Comparison of ENCODE assay signal across 8 cellular contexts in genomic region chr4:4395849-4396627, GRCh38. TPM values are rescaled to one million over a fixed set of nuclear protein-coding genes. Genes with fewer than 3 reads are reported as not detected.
DNase-seq lines count a peak whose midpoint lies in the region; ATAC-seq, FAIRE-seq and TF ChIP-seq lines count a peak whose summit lies in the region.

No MANE protein-coding gene starts in this region.

- no peak; the same call in 2 of the 3 replicates for ATAC-seq in SK-N-SH treated with all-trans-retinoic acid at 6 μM for 48 hours
- peak; percentile 42 for ATAC-seq in stimulated activated effector memory CD8-positive, alpha-beta T cell treated with anti-CD3 and anti-CD28 coated beads, Interleukin-12 subunit alpha, Interleukin-12 subunit beta, amount 100 ng/mL, for 72 hours

- H3K27ac ChIP-seq in SK-N-SH (ENCODE audit: low read depth in 2 of 2, low read length in 1 of 2) = no peak overlapping the region
- peak overlapping the region in 44 of 59 donors; percentile 17 to 85 (median 59) for H3K27ac ChIP-seq in dorsolateral prefrontal cortex

- no peak overlapping the region for H3K4me2 ChIP-seq in SK-N-SH

- no peak overlapping the region for H3K4me3 Mint-ChIP-seq in stimulated activated effector memory CD8-positive, alpha-beta T cell treated with anti-CD3 and anti-CD28 coated beads, Interleukin-12 subunit alpha, Interleukin-12 subunit beta, amount 100 ng/mL, for 72 hours

- TF ChIP-seq EP300 in SK-N-SH (IDR thresholded peaks at IDR 0.05; ENCODE audit: borderline replicate concordance in 1 of 2, low read depth in 1 of 2, low read length in 1 of 2) = no peak

- intact Hi-C loops in dorsolateral prefrontal cortex (cut with DNase I) = no loop called here

- H3K9ac ChIP-seq in SK-N-SH = no peak overlapping the region

- TF ChIP-seq RAD21 in SK-N-SH (IDR thresholded peaks at IDR 0.05; ENCODE audit: low read length) = no peak

- no peak for FAIRE-seq in RCC 7860 (lab: Jason Lieb, UNC)

- H3K79me2 ChIP-seq in SK-N-SH (ENCODE audit: insufficient read depth) = no peaks in the 10 kb centered on the region

- H3K27ac Mint-ChIP-seq in stimulated activated effector memory CD8-positive, alpha-beta T cell treated with anti-CD3 and anti-CD28 coated beads, Interleukin-12 subunit alpha, Interleukin-12 subunit beta, amount 100 ng/mL, for 72 hours = no peak overlapping the region

- no peaks in the 10 kb centered on the region for H3K9me3 Mint-ChIP-seq in stimulated activated effector memory CD8-positive, alpha-beta T cell treated with anti-CD3 and anti-CD28 coated beads, Interleukin-12 subunit alpha, Interleukin-12 subunit beta, amount 100 ng/mL, for 72 hours

- no peak overlapping the region for H3K4me3 ChIP-seq in SK-N-SH (ENCODE audit: low read depth in 2 of 2, low read length in 1 of 2)
- H3K4me3 ChIP-seq in dorsolateral prefrontal cortex = peak overlapping the region in 41 of 59 donors; percentile 1 to 57 (median 31)

- no peaks in the 10 kb centered on the region for H4K20me1 ChIP-seq in SK-N-SH (ENCODE audit: insufficient read depth)

- DNase-seq in SK-N-SH (peak; percentile 61), NCI-H1092 (lab: John Stamatoyannopoulos, UW) (peak; percentile 17), dorsolateral prefrontal cortex (peak in 7 of 10 donors; percentile 25 to 77 (median 70)), COLO829 (ENCODE audit: low spot score) (no peak), KG1 (lab: John Stamatoyannopoulos, UW) (no peak), RCC 7860 (ENCODE audit: low spot score) (no peak)
- DNase-seq in stimulated activated effector memory CD8-positive, alpha-beta T cell treated with anti-CD3 and anti-CD28 coated beads, Interleukin-12 subunit alpha, Interleukin-12 subunit beta, amount 100 ng/mL, for 72 hours (ENCODE audit: low spot score in 2 of 2) = no peak

- no peaks in the 10 kb centered on the region for H3K36me3 ChIP-seq in SK-N-SH (replicated peaks in 1 of 2; ENCODE audit: control insufficient read depth in 1 of 2, insufficient read depth in 2 of 2, low read length in 1 of 2)

- TF ChIP-seq CTCF in SK-N-SH (IDR thresholded peaks at IDR 0.05) (no peak), dorsolateral prefrontal cortex (IDR thresholded peaks at IDR 0.05 in 54 of 56, conservative IDR thresholded peaks at IDR 0.05 in 2 of 56; ENCODE audit: low read depth in 1 of 56, partially characterized antibody in 56 of 56) (peak in 6 of 56 donors; percentile 10 to 33 (median 18))

- peaks cover 28 to 34% of the 10 kb centered on the region in 2 experiments for H3K4me1 ChIP-seq in SK-N-SH (ENCODE audit: control insufficient read depth in 1 of 2, insufficient read depth in 2 of 2, low read depth in 1 of 2, low read length in 1 of 2)

- H3K27me3 ChIP-seq in SK-N-SH (ENCODE audit: insufficient read depth) (no peaks in the 10 kb centered on the region), dorsolateral prefrontal cortex (peaks cover 0 to 29% (median 0%) of the 10 kb centered on the region in 45 donors)

- H2AFZ ChIP-seq in SK-N-SH (ENCODE audit: low read depth) = no peak overlapping the region

- H3K4me1 Mint-ChIP-seq in stimulated activated effector memory CD8-positive, alpha-beta T cell treated with anti-CD3 and anti-CD28 coated beads, Interleukin-12 subunit alpha, Interleukin-12 subunit beta, amount 100 ng/mL, for 72 hours = peaks cover 18% of the 10 kb centered on the region

- H3K36me3 Mint-ChIP-seq in stimulated activated effector memory CD8-positive, alpha-beta T cell treated with anti-CD3 and anti-CD28 coated beads, Interleukin-12 subunit alpha, Interleukin-12 subunit beta, amount 100 ng/mL, for 72 hours = peaks cover 8% of the 10 kb centered on the region

- POLR2A ChIA-PET in SK-N-SH (lab: Yijun Ruan, JAX) = interaction anchor here (0.8 to 1.0 kb wide), 2 partner anchors 9 kb away, joined by 3 to 4 read pairs; partner anchors contain the start of gene NSG1

- H3F3A ChIP-seq in SK-N-SH (replicated peaks; ENCODE audit: insufficient read depth) = peaks cover 5% of the 10 kb centered on the region

- no peaks in the 10 kb centered on the region for H3K9me2 ChIP-seq in SK-N-SH

- peaks cover 6% of the 10 kb centered on the region; the same call in 1 of the 2 replicates for H3K9me3 ChIP-seq in SK-N-SH

- CTCF ChIA-PET in SK-N-SH (lab: Yijun Ruan, JAX) = interaction anchor here (1.4 to 2.6 kb wide), 4 partner anchors 9 to 35 kb away, joined by 4 to 13 read pairs (median 6); partner anchors contain the start of gene NSG1

- WGBS in SK-N-SH (ENCODE audit: low lambda C conversion rate) = 64% methylated on average over 14 of the region's 26 CpGs

TF ChIP-seq in SK-N-SH, 30 proteins besides CTCF, POLR2A, EP300 and RAD21:
- TF ChIP-seq GATA2 (CRISPR knock-in tag; IDR thresholded peaks at IDR 0.05) (no peak), RFX5 (IDR thresholded peaks at IDR 0.05; ENCODE audit: low read length) (peak; percentile 94)

TF ChIP-seq in SK-N-SH treated with all-trans-retinoic acid at 6 μM for 48 hours, 23 proteins besides CTCF, POLR2A, EP300 and RAD21:
- no peak for TF ChIP-seq ESRRG (CRISPR knock-in tag; IDR thresholded peaks at IDR 0.05)
- no peak for TF ChIP-seq ZNF565 (CRISPR knock-in tag; conservative IDR thresholded peaks at IDR 0.05; ENCODE audit: low read depth)
- no peak for TF ChIP-seq ZC3H10 (CRISPR knock-in tag; IDR thresholded peaks at IDR 0.05)
- no peak for TF ChIP-seq RARB (CRISPR knock-in tag; IDR thresholded peaks at IDR 0.05)

RNA-seq across cellular contexts. Expression of gene NSG1, which starts 9.1 kb away (rescaled TPM):
- polyA plus RNA-seq in SK-N-SH (2012; rRNA removed) = 10.4 and 11.4 TPM in 2 replicates
- polyA plus RNA-seq in SK-N-SH (2012; cell fraction: cytosol; rRNA removed) = 9.9 and 12.2 TPM in 2 replicates
- polyA plus RNA-seq in SK-N-SH (2012; cell fraction: nucleus; rRNA removed) = 6.8 and 10.9 TPM in 2 replicates
- 100 to 1,000 TPM in 76 of 120 experiments, 10 to 100 TPM in 44; 18.0 to 197 (median 112) TPM for total RNA-seq in dorsolateral prefrontal cortex

Comparison
In these comparisons a context has a peak if more than half of its experiments do, and no peak if none do; other contexts are left out.
1. DNase-seq: peak in SK-N-SH (single experiment), NCI-H1092 (single experiment) and dorsolateral prefrontal cortex (7 of 10); none in stimulated activated effector memory CD8-positive, alpha-beta T cell treated with anti-CD3 and anti-CD28 coated beads, Interleukin-12 subunit alpha, Interleukin-12 subunit beta, amount 100 ng/mL, for 72 hours (0 of 2), COLO829 (single experiment), KG1 (single experiment) and RCC 7860 (single experiment).
2. H3K27ac ChIP-seq: peak in dorsolateral prefrontal cortex (44 of 59); none in SK-N-SH (0 of 2).
3. H3K4me3 ChIP-seq: peak in dorsolateral prefrontal cortex (41 of 59); none in SK-N-SH (0 of 2).